ENCODE assay signal across 1 cellular context in the genomic region with DNA sequence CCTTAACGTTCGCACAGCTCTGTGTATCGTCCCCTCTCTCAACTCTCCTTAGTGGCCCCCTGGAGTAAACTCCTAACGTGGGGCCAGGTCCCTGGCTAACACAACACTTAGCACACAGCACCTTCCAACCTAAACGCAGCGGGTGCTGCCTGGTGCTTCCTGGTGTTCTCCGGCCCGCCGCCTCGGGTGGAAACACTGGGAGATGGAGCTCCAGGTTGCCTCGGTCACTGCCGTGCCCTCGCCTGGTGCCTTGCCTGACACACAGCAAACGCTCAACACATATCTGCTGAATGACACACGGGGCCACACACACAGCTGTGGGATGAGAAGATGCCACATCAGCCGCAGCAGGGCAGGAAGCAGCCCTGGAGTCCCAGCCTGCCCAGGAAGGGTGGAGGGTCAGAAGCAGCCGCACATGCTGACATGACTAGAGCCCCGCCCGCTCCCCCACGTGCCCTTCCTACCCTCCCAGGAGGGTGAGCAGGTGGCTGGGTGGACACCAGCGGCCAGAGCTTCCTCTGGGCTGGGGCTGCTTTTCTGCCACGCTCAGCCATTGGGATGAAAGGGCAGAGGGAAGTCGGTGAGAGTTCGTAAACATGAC.
TF ChIP-seq lines count a peak whose summit lies in the region.

No MANE protein-coding gene starts in this region.

TF ChIP-seq in IMR-90, 13 proteins besides CTCF, POLR2A, EP300 and RAD21:
- TF ChIP-seq USF2 (IDR thresholded peaks at IDR 0.05; ENCODE audit: low read depth, low read length) (no peak), BHLHE40 (IDR thresholded peaks at IDR 0.05; ENCODE audit: low read depth, low read length) (no peak), RFX5 (IDR thresholded peaks at IDR 0.05; ENCODE audit: low read depth, low read length) (no peak), MAFK (IDR thresholded peaks at IDR 0.05; ENCODE audit: low read depth, low read length) (no peak), MAZ (IDR thresholded peaks at IDR 0.05; ENCODE audit: borderline replicate concordance, low read depth, low read length) (no peak), CHD1 (IDR thresholded peaks at IDR 0.05; ENCODE audit: low read depth, low read length) (no peak), CEBPB (IDR thresholded peaks at IDR 0.05; ENCODE audit: low read depth, low read length) (no peak), FOS (IDR thresholded peaks at IDR 0.05; ENCODE audit: low read depth, low read length) (no peak), RCOR1 (IDR thresholded peaks at IDR 0.05; ENCODE audit: insufficient replicate concordance, low read length) (no peak), NFE2L2 (IDR thresholded peaks at IDR 0.05; ENCODE audit: low read depth, low read length) (no peak), SMC3 (IDR thresholded peaks at IDR 0.05; ENCODE audit: low read depth, low read length) (no peak), MXI1 (IDR thresholded peaks at IDR 0.05; ENCODE audit: borderline replicate concordance, low read depth, low read length) (no peak)
- TF ChIP-seq, protein P1, sequence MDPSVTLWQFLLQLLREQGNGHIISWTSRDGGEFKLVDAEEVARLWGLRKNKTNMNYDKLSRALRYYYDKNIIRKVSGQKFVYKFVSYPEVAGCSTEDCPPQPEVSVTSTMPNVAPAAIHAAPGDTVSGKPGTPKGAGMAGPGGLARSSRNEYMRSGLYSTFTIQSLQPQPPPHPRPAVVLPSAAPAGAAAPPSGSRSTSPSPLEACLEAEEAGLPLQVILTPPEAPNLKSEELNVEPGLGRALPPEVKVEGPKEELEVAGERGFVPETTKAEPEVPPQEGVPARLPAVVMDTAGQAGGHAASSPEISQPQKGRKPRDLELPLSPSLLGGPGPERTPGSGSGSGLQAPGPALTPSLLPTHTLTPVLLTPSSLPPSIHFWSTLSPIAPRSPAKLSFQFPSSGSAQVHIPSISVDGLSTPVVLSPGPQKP (IDR thresholded peaks at IDR 0.05; ENCODE audit: borderline replicate concordance, low read depth, low read length): no peak
TF ChIP-seq in IMR-90: peak in this region for 0.
